In the genomic region with DNA sequence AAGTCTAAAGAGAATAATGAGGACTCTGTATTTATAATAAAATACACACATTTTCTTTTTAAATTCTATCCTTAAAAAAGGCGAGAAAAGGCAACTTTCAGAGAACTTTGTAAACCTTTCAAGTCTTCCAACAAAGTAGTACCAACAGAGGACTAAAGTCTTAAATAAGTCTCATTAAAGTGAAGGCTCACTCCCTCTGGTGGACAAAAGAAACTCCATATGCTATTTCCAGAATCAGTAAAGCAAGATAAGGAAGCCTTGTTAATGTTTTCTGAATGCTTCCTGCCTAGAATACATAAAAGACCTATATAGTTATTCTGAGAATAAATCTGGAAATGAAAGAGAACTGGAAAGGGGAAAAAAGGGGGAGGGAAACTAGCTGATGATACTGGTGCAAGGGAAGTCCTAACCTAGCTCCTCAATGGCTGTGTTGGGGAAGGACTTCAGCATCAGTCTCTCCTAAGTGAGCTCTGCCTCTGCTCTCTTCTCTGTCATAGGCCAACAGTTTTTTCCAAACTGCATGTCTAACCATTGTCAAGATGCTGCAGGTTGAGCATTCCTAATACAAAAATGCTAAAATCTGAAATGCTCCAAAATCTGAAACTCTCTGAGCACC, we compare ENCODE assay signal across 8 cellular contexts. TPM values are rescaled to one million over a fixed set of nuclear protein-coding genes. Genes with fewer than 3 reads are reported as not detected.
DNase-seq lines count a peak whose midpoint lies in the region; ATAC-seq and TF ChIP-seq lines count a peak whose summit lies in the region.

No MANE protein-coding gene starts in this region.

- peak; percentile 61 for DNase-seq in DMS153 (lab: John Stamatoyannopoulos, UW)
- DNase-seq in IMR-90 = peak; percentile 73
- DNase-seq in MCF 10A (ENCODE audit: unreplicated experiment) = peak; percentile 68
- no peak for DNase-seq in left lung
- no peak for DNase-seq in upper lobe of right lung
- no peak for DNase-seq in 8988T

- peaks cover 18 to 30% of the 10 kb centered on the region in 2 experiments for H3K79me1 ChIP-seq in IMR-90 (ENCODE audit: low read depth in 1 of 2, low read length in 2 of 2)

- H3K9me2 ChIP-seq in OCI-LY1 (ENCODE audit: low read depth, low read length) = no peaks in the 10 kb centered on the region

- ATAC-seq in GM19397 (IDR thresholded peaks at IDR 0.05; ENCODE audit: unreplicated experiment) (peak; percentile 45), IMR-90 (ENCODE audit: low read depth) (peak; percentile 85), left lung (peak; percentile 68), upper lobe of right lung (peak; percentile 66)

- in situ Hi-C loops in IMR-90 (cut with MboI; ENCODE audit: low sequenced_read_pairs) = loop anchor here (10.0 to 25.0 kb wide), 2 partner anchors 194 to 401 kb away; a partner anchor contains a TSS

- H2AFZ ChIP-seq in IMR-90 (replicated peaks; ENCODE audit: low read length, poor library complexity) (no peak overlapping the region), OCI-LY1 (ENCODE audit: low read length) (no peak overlapping the region)

- H2BK20ac ChIP-seq in IMR-90 (ENCODE audit: low read depth, low read length) = no peak overlapping the region

- POLR2A ChIA-PET in IMR-90 (lab: Charles Lee; ENCODE audit: unreplicated experiment) = no interaction called here
- POLR2A ChIA-PET in MCF 10A (lab: Yijun Ruan, JAX) = interaction anchor here (0.7 to 2.0 kb wide), 5 partner anchors 10 to 494 kb away, joined by 3 to 7 read pairs (median 4); a partner anchor contains a TSS

- CTCF ChIA-PET in IMR-90 (lab: Yijun Ruan, JAX) = interaction anchor here (0.6 kb wide), 3 partner anchors 29 to 236 kb away, joined by 3 to 5 read pairs (median 4); no protein-coding TSS in a partner anchor
- CTCF ChIA-PET in MCF 10A (lab: Yijun Ruan, JAX) = interaction anchor here (0.7 to 5.3 kb wide), 23 partner anchors 10 to 394 kb away, joined by 3 to 48 read pairs (median 4); no protein-coding TSS in a partner anchor

- no peak overlapping the region for H2BK5ac ChIP-seq in IMR-90 (ENCODE audit: low read depth, low read length, poor library complexity, severe bottlenecking)

- dilution Hi-C loops in IMR-90 (cut with HindIII; ENCODE audit: low sequenced_read_pairs, unreplicated experiment) = no loop called here

- no CpG with 5 or more reads among the region's 1 CpG for WGBS in IMR-90 (ENCODE audit: extremely low coverage in 2 of 2, insufficient read length in 1 of 2), 2 experiments

- TF ChIP-seq POLR2A in IMR-90 (IDR thresholded peaks at IDR 0.05; ENCODE audit: low read depth, low read length) = no peak

- H3K4me2 ChIP-seq in IMR-90 (ENCODE audit: low read depth, low read length) (no peak overlapping the region), OCI-LY1 (ENCODE audit: low read length) (no peak overlapping the region)

- no peak overlapping the region for H3K14ac ChIP-seq in IMR-90 (replicated peaks; ENCODE audit: low read depth, low read length)

- no peak overlapping the region for H3K56ac ChIP-seq in IMR-90 (ENCODE audit: extremely low read depth, insufficient read depth, low read length)

- no TSS peak for BruUV-seq in IMR-90 (replicated peaks; lab: Mats Ljungman, UMichigan)
- BruUV-seq in MCF 10A (replicated peaks; lab: Mats Ljungman, UMichigan) = no TSS peak

- no peak overlapping the region for H2BK120ac ChIP-seq in IMR-90 (ENCODE audit: low read depth, low read length)

- no peak overlapping the region for H3K4ac ChIP-seq in IMR-90 (ENCODE audit: low read depth, low read length)

- no peaks in the 10 kb centered on the region for H3K27me3 ChIP-seq in IMR-90 (ENCODE audit: control insufficient read depth, insufficient read depth, low read length)
- no peaks in the 10 kb centered on the region for H3K27me3 ChIP-seq in OCI-LY1 (ENCODE audit: insufficient read depth, low read length)
- no peaks in the 10 kb centered on the region for H3K27me3 ChIP-seq in left lung
- no peaks in the 10 kb centered on the region for H3K27me3 ChIP-seq in upper lobe of right lung

- H2AK9ac ChIP-seq in IMR-90 (replicated peaks; ENCODE audit: low read depth, low read length, poor library complexity) = no peak overlapping the region

- H3K27ac Mint-ChIP-seq in MCF 10A (ENCODE audit: low read depth, unreplicated experiment) = peak overlapping the region; percentile 54

- no peak overlapping the region for H3K4me3 Mint-ChIP-seq in MCF 10A (ENCODE audit: unreplicated experiment)

- no peak overlapping the region for H3K27ac ChIP-seq in IMR-90 (ENCODE audit: insufficient read depth, low read length)
- peak overlapping the region; percentile 31 for H3K27ac ChIP-seq in OCI-LY1 (ENCODE audit: low read depth, low read length, poor library complexity, severe bottlenecking)
- H3K27ac ChIP-seq in left lung = peak overlapping the region in 1 of 2 donors; percentile 35
- no peak overlapping the region for H3K27ac ChIP-seq in upper lobe of right lung

- H3K9me1 ChIP-seq in IMR-90 (ENCODE audit: insufficient read depth, low read length) = no peaks in the 10 kb centered on the region

- intact Hi-C loops in IMR-90 (cut with micrococcal nuclease) (loop anchor here (1.0 to 5.0 kb wide), 5 partner anchors 79 to 391 kb away; no protein-coding TSS in a partner anchor), MCF 10A (cut with micrococcal nuclease) (loop anchor here (1.0 to 5.0 kb wide), 6 partner anchors 74 to 393 kb away; a partner anchor contains a TSS), left lung (cut with DNase I) (no loop called here), upper lobe of right lung (cut with DNase I) (no loop called here)

- H2BK15ac ChIP-seq in IMR-90 (ENCODE audit: low read depth, low read length) = no peak overlapping the region

- H3K9me3 ChIP-seq in IMR-90 (ENCODE audit: control insufficient read depth, insufficient read depth, low read length) (no peaks in the 10 kb centered on the region), OCI-LY1 (ENCODE audit: low read length) (no peaks in the 10 kb centered on the region), left lung (no peaks in the 10 kb centered on the region), upper lobe of right lung (no peaks in the 10 kb centered on the region)

- TF ChIP-seq RAD21 in IMR-90 (IDR thresholded peaks at IDR 0.05; ENCODE audit: low read length) = peak; percentile 55

- peaks cover 48% of the 10 kb centered on the region for H3K36me3 Mint-ChIP-seq in MCF 10A (ENCODE audit: insufficient read depth, unreplicated experiment)

- H2AK5ac ChIP-seq in IMR-90 (ENCODE audit: low read depth, low read length) = no peak overlapping the region

- peaks cover 50% of the 10 kb centered on the region for H3K4me1 Mint-ChIP-seq in MCF 10A (ENCODE audit: insufficient read depth, unreplicated experiment)

- H3K79me2 ChIP-seq in OCI-LY1 (ENCODE audit: insufficient read depth, low read length) = peaks cover 95% of the 10 kb centered on the region

- H3K18ac ChIP-seq in IMR-90 (ENCODE audit: low read depth, low read length) = no peak overlapping the region

- peak; percentile 68 for TF ChIP-seq CTCF in IMR-90 (conservative IDR thresholded peaks at IDR 0.05; ENCODE audit: low read depth, low read length)
- TF ChIP-seq CTCF in OCI-LY1 (IDR thresholded peaks at IDR 0.05; ENCODE audit: low read length) = peak; percentile 80
- peak; percentile 69 for TF ChIP-seq CTCF in MCF 10A (IDR thresholded peaks at IDR 0.05; ENCODE audit: unreplicated experiment)
- TF ChIP-seq CTCF in left lung (IDR thresholded peaks at IDR 0.05) = peak; percentile 51 to 56
- TF ChIP-seq CTCF in upper lobe of right lung (IDR thresholded peaks at IDR 0.05) = peak; percentile 65

- H4K91ac ChIP-seq in IMR-90 (ENCODE audit: insufficient read depth, low read depth, low read length) = no peak overlapping the region

- no peak overlapping the region for H4K5ac ChIP-seq in IMR-90 (ENCODE audit: low read depth, low read length)

- H3K23ac ChIP-seq in IMR-90 (ENCODE audit: low read depth, low read length) = no peak overlapping the region

- no peak overlapping the region for H3K9ac ChIP-seq in IMR-90 (ENCODE audit: low read depth, low read length)
- no peak overlapping the region for H3K9ac ChIP-seq in OCI-LY1 (ENCODE audit: low read length)

- no peaks in the 10 kb centered on the region for H3F3A ChIP-seq in OCI-LY1 (ENCODE audit: insufficient read depth, low read length)

- H3K36me3 ChIP-seq in IMR-90 (ENCODE audit: control insufficient read depth, insufficient read depth, low read length) (no peaks in the 10 kb centered on the region), OCI-LY1 (ENCODE audit: insufficient read depth, low read length) (peaks cover 88% of the 10 kb centered on the region), left lung (peaks cover 0 to 22% of the 10 kb centered on the region in 2 donors), upper lobe of right lung (no peaks in the 10 kb centered on the region)

- H4K20me1 ChIP-seq in IMR-90 (ENCODE audit: insufficient read depth, low read length) (peaks cover 9% of the 10 kb centered on the region; the same call in 1 of the 2 replicates), OCI-LY1 (ENCODE audit: insufficient read depth, low read length) (0 out of 2 replicates have a peak, but pooled peaks cover 4% of the 10 kb centered on the region)

- no peaks in the 10 kb centered on the region for H3K9me3 Mint-ChIP-seq in MCF 10A (ENCODE audit: unreplicated experiment)

- H3K27me3 Mint-ChIP-seq in MCF 10A (ENCODE audit: insufficient read depth, unreplicated experiment) = no peaks in the 10 kb centered on the region

- no peak overlapping the region for H4K8ac ChIP-seq in IMR-90 (ENCODE audit: low read depth in 2 of 2, low read length in 2 of 2)

- H3K4me3 ChIP-seq in IMR-90 (ENCODE audit: insufficient read depth, low read depth, low read length) (no peak overlapping the region), OCI-LY1 (ENCODE audit: low read depth, low read length, poor library complexity, severe bottlenecking) (no peak overlapping the region), left lung (no peak overlapping the region), upper lobe of right lung (no peak overlapping the region)

- no peaks in the 10 kb centered on the region for H3K4me1 ChIP-seq in IMR-90 (ENCODE audit: control insufficient read depth, insufficient read depth, low read length)
- H3K4me1 ChIP-seq in OCI-LY1 (ENCODE audit: insufficient read depth, low read length, severe bottlenecking) = peaks cover 55% of the 10 kb centered on the region
- peaks cover 4 to 39% of the 10 kb centered on the region in 2 donors for H3K4me1 ChIP-seq in left lung
- H3K4me1 ChIP-seq in upper lobe of right lung = no peaks in the 10 kb centered on the region

TF ChIP-seq in IMR-90, 13 proteins besides CTCF, POLR2A, EP300 and RAD21:
- TF ChIP-seq SMC3 (IDR thresholded peaks at IDR 0.05; ENCODE audit: low read depth, low read length) (peak; percentile 64), RCOR1 (IDR thresholded peaks at IDR 0.05; ENCODE audit: insufficient replicate concordance, low read length) (no peak)

RNA-seq across cellular contexts. Expression of a gene that starts 7.2 kb away (rescaled TPM):
- total RNA-seq in IMR-90 (2012; rRNA removed) = 30.6 and 32.8 TPM in 2 replicates
- 19.2 and 27.5 TPM in 2 replicates for polyA plus RNA-seq in IMR-90 (2012; rRNA removed)
- 4.4 and 5.1 TPM in 2 replicates for polyA plus RNA-seq in IMR-90 (2012; cell fraction: cytosol; rRNA removed)
- 8.8 and 41.8 TPM in 2 replicates for polyA plus RNA-seq in IMR-90 (2012; cell fraction: nucleus; rRNA removed; ENCODE audit: low replicate concordance)
- total RNA-seq in MCF 10A (2022) = 36.2 and 42.6 TPM in 2 replicates
- 100 to 1,000 TPM in 1 of 2 donors, 10 to 100 TPM in 1; 93.6 to 279 TPM for total RNA-seq in left lung
- total RNA-seq in upper lobe of right lung = 167 TPM

Comparison
In these comparisons a context has a peak if more than half of its experiments do, and no peak if none do; other contexts are left out.
1. DNase-seq: peak in DMS153 (single experiment), IMR-90 (single experiment) and MCF 10A (single experiment); none in left lung (0 of 2), upper lobe of right lung (single experiment) and 8988T (single experiment).
2. intact Hi-C loops: an anchor here in IMR-90 (1.0 to 5.0 kb wide) and MCF 10A (1.0 to 5.0 kb wide); none called in left lung and upper lobe of right lung.
3. Peak in every context shown above with its lines, with median percentiles within 50 percentile points of each other: ATAC-seq and CTCF ChIP-seq.